9 cellular contexts compared by ENCODE assay signal in the genomic region with DNA sequence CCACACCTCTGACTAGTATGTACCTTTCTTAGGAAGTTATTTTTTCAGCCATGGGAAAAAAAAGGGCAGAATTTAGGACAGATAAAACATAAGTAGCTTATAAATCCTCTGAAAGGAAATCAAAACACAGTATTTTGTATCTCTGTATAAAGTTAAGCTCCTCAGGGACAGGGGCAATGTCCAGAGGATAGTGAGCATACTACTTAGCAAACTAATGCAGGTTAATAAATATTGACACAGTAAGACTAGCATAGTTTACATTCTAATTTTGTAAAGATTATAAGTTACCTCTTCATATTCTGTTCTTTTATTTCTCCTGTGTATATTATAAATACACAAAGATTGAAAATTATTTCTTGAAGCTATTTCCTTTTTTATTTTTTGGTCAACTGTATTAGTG. TPM values are rescaled to one million over a fixed set of nuclear protein-coding genes. Genes with fewer than 3 reads are reported as not detected.
DNase-seq lines count a peak whose midpoint lies in the region; ATAC-seq and TF ChIP-seq lines count a peak whose summit lies in the region.
"Had no signal": no experiment of that assay in that cellular context is flagged by ENCODE, and none has a peak within 500 bp of the region (broad histone marks: within the 10 kb centered on the region; RNA-seq: fewer than 3 reads in every experiment).

No MANE protein-coding gene starts in this region.

- peak overlapping the region in 1 of 3 donors; percentile 18 for H3K27ac Mint-ChIP-seq in CD4-positive, CD25-positive, alpha-beta regulatory T cell
- H3K27ac Mint-ChIP-seq in nephron: peak overlapping the region; percentile 63 to 100 (median 94)

- H3K4me1 Mint-ChIP-seq in CD4-positive, CD25-positive, alpha-beta regulatory T cell: peaks cover 34 to 69% (median 46%) of the 10 kb centered on the region in 4 donors
- H3K4me1 Mint-ChIP-seq in nephron: peaks cover 42% of the 10 kb centered on the region

- no peaks in the 10 kb centered on the region for H3K9me3 ChIP-seq in CD4-positive, CD25-positive, alpha-beta regulatory T cell (ENCODE audit: control insufficient read depth in 2 of 2, low read length in 2 of 2)

- peaks cover 3% of the 10 kb centered on the region for H3K36me3 ChIP-seq in CD4-positive, CD25-positive, alpha-beta regulatory T cell (ENCODE audit: control insufficient read depth, insufficient read depth, low read length)

- H3K27me3 ChIP-seq in CD4-positive, CD25-positive, alpha-beta regulatory T cell (ENCODE audit: control insufficient read depth, insufficient read depth, low read length): no peaks in the 10 kb centered on the region

- no peak for TF ChIP-seq CTCF in LNCaP clone FGC (IDR thresholded peaks at IDR 0.05; ENCODE audit: control insufficient read depth, extremely low read depth, insufficient read depth)
- TF ChIP-seq CTCF in coronary artery (IDR thresholded peaks at IDR 0.05): no peak
- TF ChIP-seq CTCF in nephron (IDR thresholded peaks at IDR 0.05; ENCODE audit: unreplicated experiment in 3 of 3): no peak

- H3K27ac ChIP-seq in CD4-positive, CD25-positive, alpha-beta regulatory T cell (ENCODE audit: insufficient read depth, low read length, poor library complexity, severe bottlenecking): no peak overlapping the region
- no peak overlapping the region for H3K27ac ChIP-seq in coronary artery

- H3K4me3 ChIP-seq in CD4-positive, CD25-positive, alpha-beta regulatory T cell (ENCODE audit: low read depth, low read length): peak overlapping the region; percentile 87
- H3K4me3 ChIP-seq in LNCaP clone FGC (ENCODE audit: low read depth, low read length) (peak overlapping the region; percentile 95), coronary artery (peak overlapping the region; percentile 98)

- no peaks in the 10 kb centered on the region for H3K27me3 Mint-ChIP-seq in CD4-positive, CD25-positive, alpha-beta regulatory T cell
- H3K27me3 Mint-ChIP-seq in nephron (ENCODE audit: low read depth): no peaks in the 10 kb centered on the region

- DNase-seq in CD4-positive, CD25-positive, alpha-beta regulatory T cell: no peak
- DNase-seq in LNCaP clone FGC (ENCODE audit: low read depth) (no peak), coronary artery (ENCODE audit: low spot score) (no peak), RKO (ENCODE audit: low spot score) (no peak), germinal center (ENCODE audit: low spot score) (no peak), left lobe of liver (ENCODE audit: low spot score) (no peak)
- DNase-seq: activated gamma-delta T cell had no signal

- H3K36me3 Mint-ChIP-seq in CD4-positive, CD25-positive, alpha-beta regulatory T cell: no peaks in the 10 kb centered on the region
- peaks cover 11% of the 10 kb centered on the region for H3K36me3 Mint-ChIP-seq in nephron (ENCODE audit: low read depth)

- H3K4me3 Mint-ChIP-seq in CD4-positive, CD25-positive, alpha-beta regulatory T cell: peak overlapping the region; percentile 93 to 98 (median 96)
- peak overlapping the region; percentile 97 to 100 (median 99) for H3K4me3 Mint-ChIP-seq in nephron

- H3K4me1 ChIP-seq in CD4-positive, CD25-positive, alpha-beta regulatory T cell (ENCODE audit: control insufficient read depth, insufficient read depth, low read length, poor library complexity, severe bottlenecking): peaks cover 40% of the 10 kb centered on the region

- peaks cover 0 to 2% (median 0%) of the 10 kb centered on the region in 7 donors for H3K9me3 Mint-ChIP-seq in CD4-positive, CD25-positive, alpha-beta regulatory T cell
- H3K9me3 Mint-ChIP-seq in nephron: peaks cover 4% of the 10 kb centered on the region

- no peak for ATAC-seq in CD4-positive, CD25-positive, alpha-beta regulatory T cell (ENCODE audit: low read depth in 2 of 2)
- ATAC-seq in left lobe of liver (no peak), HG03457 (IDR thresholded peaks at IDR 0.05; ENCODE audit: unreplicated experiment) (no peak)

RNA-seq across cellular contexts. Expression of a gene that starts 2.1 kb away (rescaled TPM):
- total RNA-seq in CD4-positive, CD25-positive, alpha-beta regulatory T cell: 106 TPM
- polyA plus RNA-seq in CD4-positive, CD25-positive, alpha-beta regulatory T cell: 100 to 1,000 TPM in 2 of 4 donors, 10 to 100 TPM in 2; 88.6 to 109 (median 98.7) TPM
- total RNA-seq in left lobe of liver: 49.8 TPM
